In the genomic region with DNA sequence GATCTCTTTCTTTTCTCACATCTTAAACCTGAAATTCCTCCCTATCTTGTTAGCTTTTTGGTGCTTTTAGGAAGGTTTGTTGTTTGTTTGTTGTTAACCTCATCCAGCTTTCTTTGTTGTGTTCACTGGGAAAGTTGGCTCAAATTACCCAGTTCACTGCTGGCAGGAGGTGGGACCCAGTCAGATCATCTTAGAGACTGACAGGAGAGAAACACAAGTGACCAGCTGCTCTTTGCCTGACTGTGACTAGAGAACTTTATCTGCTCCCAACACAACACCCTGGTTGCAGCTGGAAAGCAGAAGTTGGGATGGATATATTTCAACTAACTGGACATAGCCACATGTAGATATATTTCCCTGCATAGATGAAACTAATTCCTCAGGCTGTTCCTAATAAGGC, we compare ENCODE assay signal across 19 cellular contexts. TPM values are rescaled to one million over a fixed set of nuclear protein-coding genes. Genes with fewer than 3 reads are reported as not detected.
DNase-seq lines count a peak whose midpoint lies in the region; ATAC-seq and TF ChIP-seq lines count a peak whose summit lies in the region.
"Had no signal": no experiment of that assay in that cellular context is flagged by ENCODE, and none has a peak within 500 bp of the region (broad histone marks: within the 10 kb centered on the region; RNA-seq: fewer than 3 reads in every experiment).

No MANE protein-coding gene starts in this region.

- no peaks in the 10 kb centered on the region for H3K9me2 ChIP-seq in OCI-LY7 (ENCODE audit: insufficient read depth, low read length)

- H3K4me1 ChIP-seq in cardiac muscle cell (ENCODE audit: low read depth) (peaks cover 23% of the 10 kb centered on the region), OCI-LY7 (ENCODE audit: insufficient read depth, low read length, poor library complexity, severe bottlenecking) (no peaks in the 10 kb centered on the region), mammary epithelial cell (ENCODE audit: insufficient read depth, low read length) (no peaks in the 10 kb centered on the region)
- H3K4me1 ChIP-seq: BLaER1 treated with 17β-estradiol and CSF1 and Interleukin-3, amounts not matched to agents 10 nM and 100 nM; SJCRH30 had no signal

- H3K36me3 ChIP-seq in cardiac muscle cell: no peaks in the 10 kb centered on the region
- H3K36me3 ChIP-seq in OCI-LY7 (ENCODE audit: insufficient read depth, low read length): no peaks in the 10 kb centered on the region
- no peaks in the 10 kb centered on the region for H3K36me3 ChIP-seq in mammary epithelial cell (ENCODE audit: insufficient read depth, low read length)
- H3K36me3 ChIP-seq: BLaER1 treated with 17β-estradiol and CSF1 and Interleukin-3, amounts not matched to agents 10 nM and 100 nM; SJCRH30 had no signal

- no peaks in the 10 kb centered on the region for H4K20me1 ChIP-seq in OCI-LY7 (ENCODE audit: insufficient read depth, low read length)
- H4K20me1 ChIP-seq in mammary epithelial cell (ENCODE audit: insufficient read depth, low read length): no peaks in the 10 kb centered on the region
- H4K20me1 ChIP-seq: BLaER1 treated with 17β-estradiol and CSF1 and Interleukin-3, amounts not matched to agents 10 nM and 100 nM had no signal

- TF ChIP-seq CTCF in cardiac muscle cell (IDR thresholded peaks at IDR 0.05; ENCODE audit: low read depth, low read length) (no peak), OCI-LY7 (conservative IDR thresholded peaks at IDR 0.05; ENCODE audit: low read length) (no peak), mammary epithelial cell (conservative IDR thresholded peaks at IDR 0.05 in 1 of 2, IDR thresholded peaks at IDR 0.05 in 1 of 2; ENCODE audit: extremely low read depth in 1 of 2, insufficient read depth in 1 of 2, low read depth in 1 of 2, low read length in 2 of 2) (no peak)

- no peaks in the 10 kb centered on the region for H3K9me3 ChIP-seq in cardiac muscle cell (ENCODE audit: low read depth)
- no peaks in the 10 kb centered on the region for H3K9me3 ChIP-seq in OCI-LY7 (ENCODE audit: low read length)
- no peaks in the 10 kb centered on the region for H3K9me3 ChIP-seq in mammary epithelial cell (replicated peaks; ENCODE audit: insufficient read depth, low read length)
- H3K9me3 ChIP-seq: SJCRH30 had no signal

- H3K27ac ChIP-seq in cardiac muscle cell (peak overlapping the region; percentile 78), caudate nucleus (ENCODE audit: low read depth, low read length) (peak overlapping the region; percentile 8), OCI-LY7 (ENCODE audit: low read depth, low read length, poor library complexity, severe bottlenecking) (no peak overlapping the region), mammary epithelial cell (ENCODE audit: insufficient read depth, low read depth, low read length) (no peak overlapping the region)
- H3K27ac ChIP-seq: BLaER1 treated with 17β-estradiol and CSF1 and Interleukin-3, amounts not matched to agents 10 nM and 100 nM; KMS-11; PC-9; SJCRH30 had no signal

- H3K4me3 ChIP-seq in cardiac muscle cell (no peak overlapping the region), OCI-LY7 (ENCODE audit: low read depth, low read length, poor library complexity, severe bottlenecking) (no peak overlapping the region), mammary epithelial cell (replicated peaks in 1 of 3; ENCODE audit: insufficient read depth in 1 of 3, low read depth in 2 of 3, low read length in 3 of 3) (no peak overlapping the region)
- H3K4me3 ChIP-seq: BLaER1 treated with 17β-estradiol and CSF1 and Interleukin-3, amounts not matched to agents 10 nM and 100 nM; PC-9; SJCRH30 had no signal

- H3K79me2 ChIP-seq in OCI-LY7 (ENCODE audit: insufficient read depth, low read depth, low read length) (no peaks in the 10 kb centered on the region), mammary epithelial cell (ENCODE audit: insufficient read depth, low read length) (no peaks in the 10 kb centered on the region)

- no peak for ATAC-seq in Right ventricle myocardium superior (ENCODE audit: poor library complexity)
- ATAC-seq: CD8-positive, alpha-beta T cell had no signal

- H3K27me3 ChIP-seq in cardiac muscle cell (no peaks in the 10 kb centered on the region), mammary epithelial cell (ENCODE audit: insufficient read depth, low read length) (peaks cover 2% of the 10 kb centered on the region)
- H3K27me3 ChIP-seq: BLaER1 treated with 17β-estradiol and CSF1 and Interleukin-3, amounts not matched to agents 10 nM and 100 nM; SJCRH30 had no signal

- no TSS peak for BruUV-seq in OCI-LY7 (replicated peaks; lab: Mats Ljungman, UMichigan)
- BruUV-seq in mammary epithelial cell (replicated peaks; lab: Mats Ljungman, UMichigan): no TSS peak

- dilution Hi-C loops in mammary epithelial cell (cut with HindIII; ENCODE audit: low sequenced_read_pairs): no loop called here

- intact Hi-C loops in Right ventricle myocardium superior (cut with DNase I) (loop anchor here (10.0 kb wide), 1 partner anchor 75 kb away; no protein-coding TSS in a partner anchor), OCI-LY7 (cut with micrococcal nuclease; ENCODE audit: unreplicated experiment) (no loop called here), mammary epithelial cell (cut with micrococcal nuclease) (loop anchor here (10.0 kb wide), 1 partner anchor 215 kb away; no protein-coding TSS in a partner anchor)

- CTCF ChIA-PET in OCI-LY7 (lab: Charles Lee; ENCODE audit: unreplicated experiment) (no interaction called here), mammary epithelial cell (lab: Charles Lee; ENCODE audit: low non-redundant PET) (no interaction called here)

- H3K4me2 ChIP-seq in OCI-LY7 (ENCODE audit: low read length): no peak overlapping the region
- no peak overlapping the region for H3K4me2 ChIP-seq in mammary epithelial cell (ENCODE audit: insufficient read depth, low read depth, low read length)
- H3K4me2 ChIP-seq: BLaER1 treated with 17β-estradiol and CSF1 and Interleukin-3, amounts not matched to agents 10 nM and 100 nM; KMS-11; PC-9 had no signal

- in situ Hi-C loops in G401 (cut with HindIII; ENCODE audit: low sequenced_read_pairs): no loop called here
- in situ Hi-C loops in mammary epithelial cell (cut with MboI; ENCODE audit: low sequenced_read_pairs in 2 of 2): no loop called here

- DNase-seq in cardiac muscle cell (ENCODE audit: low read depth in 1 of 2, low spot score in 1 of 2) (peak in 1 of 2 donors; percentile 47), Right ventricle myocardium superior (no peak), NCI-H69 (lab: John Stamatoyannopoulos, UW) (peak; percentile 46), caudate nucleus (lab: John Stamatoyannopoulos, UW) (no peak), OCI-LY7 (ENCODE audit: low spot score) (no peak), G401 (ENCODE audit: low spot score) (no peak), mammary epithelial cell (no peak)
- DNase-seq: Calu3; CD8-positive, alpha-beta T cell; H9; MV-4-11; NCI-H187 treated with DMSO at 0.1 percent for 48 hours; NCI-H748 treated with DMSO at 0.1 percent for 48 hours; PC-9; SJCRH30 had no signal

- no peak overlapping the region for H3K9ac ChIP-seq in mammary epithelial cell (ENCODE audit: insufficient read depth, low read length)
- H3K9ac ChIP-seq: BLaER1 treated with 17β-estradiol and CSF1 and Interleukin-3, amounts not matched to agents 10 nM and 100 nM; KMS-11 had no signal

- POLR2A ChIA-PET in OCI-LY7 (lab: Charles Lee): no interaction called here

- no peak overlapping the region for H2AFZ ChIP-seq in OCI-LY7 (ENCODE audit: low read length)
- H2AFZ ChIP-seq in mammary epithelial cell (ENCODE audit: low read depth, low read length): no peak overlapping the region
- H2AFZ ChIP-seq: PC-9 had no signal

RNA-seq across cellular contexts. Expression of a gene that starts 10.0 kb away (rescaled TPM):
- total RNA-seq in cardiac muscle cell: 62.3 and 68.9 TPM in 2 replicates
- polyA plus RNA-seq in cardiac muscle cell: 36.9 and 45.4 TPM in 2 replicates
- 26.9 TPM for total RNA-seq in Right ventricle myocardium superior
- not detected in 2 replicates for total RNA-seq in OCI-LY7 (2014; rRNA removed; shearing (Covaris generic))
- total RNA-seq in OCI-LY7 (2022): not detected in 2 replicates
- total RNA-seq in G401 (2014; rRNA removed; shearing (Covaris generic)): not detected in 2 replicates
- under 1 TPM in 1 of 2 donors, not detected in 1; 0.17 TPM for total RNA-seq in mammary epithelial cell
- polyA plus RNA-seq in mammary epithelial cell: 0.01 TPM
- polyA minus RNA-seq in mammary epithelial cell: not detected
- total RNA-seq: Calu3; CD8-positive, alpha-beta T cell; HT-29; PC-9; SJCRH30; T-helper 1 cell treated with Interleukin-12 subunit alpha and Interleukin-12 subunit beta and Interleukin-4 antibody, amounts not matched to agents 30 ng/mL and 1 ng/mL, for 36 hours had no signal

Comparison
In these comparisons a context has a peak if more than half of its experiments do, and no peak if none do; other contexts are left out.
1. H3K27ac ChIP-seq: peak in cardiac muscle cell (single experiment) and caudate nucleus (single experiment); none in OCI-LY7 (single experiment) and mammary epithelial cell (single experiment).
2. RNA of a gene that starts 10.0 kb away (total RNA-seq): 62.3 to 68.9 TPM in cardiac muscle cell and 26.9 TPM in Right ventricle myocardium superior (single experiment); 0.17 TPM in mammary epithelial cell, not detected in OCI-LY7 and not detected in G401; every median in the first group is over 10 times any median in the second.